ENCODE assay signal across 16 cellular contexts in the genomic region with DNA sequence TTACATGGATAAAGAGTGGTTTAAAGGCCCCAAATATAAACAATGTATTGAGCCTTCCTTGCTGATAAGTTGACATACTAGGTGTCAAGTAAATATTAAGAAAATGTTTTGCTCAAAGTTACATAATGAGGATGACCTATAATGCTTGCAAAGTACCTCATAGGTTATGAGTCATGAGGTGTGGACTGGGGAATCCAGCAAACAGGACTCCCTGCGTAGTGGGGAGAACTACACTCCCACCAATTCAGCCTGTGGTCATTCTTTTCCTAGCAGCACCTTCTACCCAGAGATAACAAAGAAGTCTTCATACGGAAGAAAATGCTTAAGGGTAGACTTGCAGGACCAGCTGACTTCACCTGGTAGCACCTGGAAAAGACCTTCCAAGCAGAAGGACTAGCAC.
"Had no signal": no experiment of that assay in that cellular context is flagged by ENCODE, and none has a peak within 500 bp of the region (broad histone marks: within the 10 kb centered on the region; RNA-seq: fewer than 3 reads in every experiment).

No MANE protein-coding gene starts in this region.

- H3K27me3 ChIP-seq: ascending aorta, neutrophil, pancreas, sigmoid colon, testis had no signal

- H3K27ac ChIP-seq: ascending aorta, lower lobe of right lung, neutrophil, pancreas, sigmoid colon, testis had no signal

- H3K9me3 ChIP-seq: ascending aorta, lower lobe of right lung, neutrophil, pancreas, testis had no signal

- H3K4me3 Mint-ChIP-seq: activated naive CD4-positive, alpha-beta T cell treated with anti-CD3 and anti-CD28 coated beads, Interleukin-2, amount 50 U/mL, for 24 hours; effector memory CD8-positive, alpha-beta T cell; natural killer cell; stimulated activated memory B cell treated with anti-CD40 and anti-IgM and Interleukin-4, amounts not matched to agents 10 μg/mL and 1 μg/mL and 100 μg/mL, for 72 hours; T-helper 2 cell treated with Interferon-gamma antibody and Interleukin-4, amounts not matched to agents 5 μg/mL and 100 μg/mL, for 36 hours; type B pancreatic cell had no signal

- H3K27ac Mint-ChIP-seq: activated naive CD4-positive, alpha-beta T cell treated with anti-CD3 and anti-CD28 coated beads, Interleukin-2, amount 50 U/mL, for 24 hours; effector memory CD8-positive, alpha-beta T cell; natural killer cell; stimulated activated memory B cell treated with anti-CD40 and anti-IgM and Interleukin-4, amounts not matched to agents 10 μg/mL and 1 μg/mL and 100 μg/mL, for 72 hours; T-helper 2 cell treated with Interferon-gamma antibody and Interleukin-4, amounts not matched to agents 5 μg/mL and 100 μg/mL, for 36 hours; type B pancreatic cell had no signal

- H3K36me3 Mint-ChIP-seq: activated naive CD4-positive, alpha-beta T cell treated with anti-CD3 and anti-CD28 coated beads, Interleukin-2, amount 50 U/mL, for 24 hours; natural killer cell; stimulated activated memory B cell treated with anti-CD40 and anti-IgM and Interleukin-4, amounts not matched to agents 10 μg/mL and 1 μg/mL and 100 μg/mL, for 72 hours; type B pancreatic cell had no signal

- H3K4me3 ChIP-seq: ascending aorta, lower lobe of right lung, pancreas, sigmoid colon, testis had no signal

- DNase-seq: activated CD4-positive, alpha-beta T cell treated with anti-CD3 and anti-CD28 coated beads, Interleukin-2, amount 50 U/mL, for 4 hours; activated gamma-delta T cell; effector memory CD8-positive, alpha-beta T cell; foreskin fibroblast; lower lobe of right lung; natural killer cell; pancreas; sigmoid colon; stimulated activated CD4-positive, alpha-beta T cell treated with anti-CD3 and anti-CD28 coated beads, Interleukin-4, amount 100 ng/mL, for 24 hours; testis had no signal

- H3K36me3 ChIP-seq: ascending aorta, lower lobe of right lung, neutrophil, pancreas, sigmoid colon had no signal

- H3K9me3 Mint-ChIP-seq: T-helper 2 cell treated with Interferon-gamma antibody and Interleukin-4, amounts not matched to agents 5 μg/mL and 100 μg/mL, for 36 hours; type B pancreatic cell had no signal

- H3K27me3 Mint-ChIP-seq: effector memory CD8-positive, alpha-beta T cell; stimulated activated memory B cell treated with anti-CD40 and anti-IgM and Interleukin-4, amounts not matched to agents 10 μg/mL and 1 μg/mL and 100 μg/mL, for 72 hours; type B pancreatic cell had no signal

- H3K4me1 Mint-ChIP-seq: activated naive CD4-positive, alpha-beta T cell treated with anti-CD3 and anti-CD28 coated beads, Interleukin-2, amount 50 U/mL, for 24 hours; natural killer cell; stimulated activated memory B cell treated with anti-CD40 and anti-IgM and Interleukin-4, amounts not matched to agents 10 μg/mL and 1 μg/mL and 100 μg/mL, for 72 hours had no signal

- H3K4me1 ChIP-seq: ascending aorta, lower lobe of right lung, pancreas, sigmoid colon, testis had no signal
